In genomic region chr5:54991446-54991845, GRCh38 we compare ENCODE assay signal across 21 cellular contexts. TPM values are rescaled to one million over a fixed set of nuclear protein-coding genes. Genes with fewer than 3 reads are reported as not detected.
"Had no signal": no experiment of that assay in that cellular context is flagged by ENCODE, and none has a peak within 500 bp of the region (broad histone marks: within the 10 kb centered on the region; RNA-seq: fewer than 3 reads in every experiment).

No MANE protein-coding gene starts in this region.

- H3K9me3 Mint-ChIP-seq: activated naive CD4-positive, alpha-beta T cell treated with anti-CD3 and anti-CD28 coated beads for 36 hours; activated naive CD8-positive, alpha-beta T cell treated with anti-CD3 and anti-CD28 coated beads, Interleukin-2, amount 50 U/mL, for 24 hours; activated T-helper 2 cell treated with anti-CD3 and anti-CD28 coated beads, Interferon-gamma antibody, Interleukin-2, Interleukin-4, amounts not matched to agents 10 μg/mL and 5 μg/mL and 100 μg/mL, durations not matched to agents 14 hours and 24 hours and 36 hours; nephron had no signal

- H3K4me3 ChIP-seq: ascending aorta, lung, skin epidermis, transverse colon had no signal

- H3K27ac ChIP-seq: ascending aorta, skin epidermis, transverse colon had no signal

- ATAC-seq: activated naive CD8-positive, alpha-beta T cell treated with anti-CD3 and anti-CD28 coated beads, Interleukin-2, amount 50 U/mL, for 24 hours; left colon had no signal

- H3K4me3 Mint-ChIP-seq: activated naive CD4-positive, alpha-beta T cell treated with anti-CD3 and anti-CD28 coated beads for 36 hours; activated naive CD8-positive, alpha-beta T cell treated with anti-CD3 and anti-CD28 coated beads, Interleukin-2, amount 50 U/mL, for 24 hours; nephron had no signal

- H3K9me3 ChIP-seq: ascending aorta, transverse colon had no signal

- FAIRE-seq: bronchial epithelial cell, islet of Langerhans had no signal

- H3K36me3 ChIP-seq: ascending aorta, transverse colon had no signal

- H3K27ac Mint-ChIP-seq: activated naive CD4-positive, alpha-beta T cell treated with anti-CD3 and anti-CD28 coated beads for 36 hours; activated naive CD8-positive, alpha-beta T cell treated with anti-CD3 and anti-CD28 coated beads, Interleukin-2, amount 50 U/mL, for 24 hours; activated T-helper 2 cell treated with anti-CD3 and anti-CD28 coated beads, Interferon-gamma antibody, Interleukin-2, Interleukin-4, amounts not matched to agents 10 μg/mL and 5 μg/mL and 100 μg/mL, durations not matched to agents 14 hours and 24 hours and 36 hours; nephron had no signal

- H3K27me3 ChIP-seq: ascending aorta, transverse colon had no signal

- DNase-seq: activated naive CD4-positive, alpha-beta T cell treated with anti-CD3 and anti-CD28 coated beads for 36 hours; activated naive CD8-positive, alpha-beta T cell treated with anti-CD3 and anti-CD28 coated beads, Interleukin-2, amount 50 U/mL, for 24 hours; activated T-cell treated with anti-CD3 and anti-CD28 coated beads, Interleukin-2, amount 50 U/mL, for 1 hour; erythroblast; left colon; nucleus accumbens; stimulated activated CD4-positive, alpha-beta T cell treated with anti-CD3 and anti-CD28 coated beads, Interleukin-15, amount 100 ng/mL, for 24 hours; stimulated activated CD4-positive, alpha-beta T cell treated with anti-CD3 and anti-CD28 coated beads, Interleukin-4, amount 100 ng/mL, for 24 hours; stimulated activated naive CD4-positive, alpha-beta T cell treated with Interleukin-2 at 50 U/mL for 16 hours; substantia nigra; transverse colon had no signal

- H3K4me1 ChIP-seq: ascending aorta, transverse colon had no signal

RNA-seq across cellular contexts. Expression of gene ESM1, which starts 6.1 kb away (rescaled TPM):
- total RNA-seq: activated naive CD4-positive, alpha-beta T cell treated with anti-CD3 and anti-CD28 coated beads for 36 hours; ascending aorta; bronchial epithelial cell; chondrocyte; left colon; mononuclear cell; transverse colon had no signal

RNA-seq across cellular contexts. Expression of gene GZMK, which starts 32.6 kb away (rescaled TPM):
- total RNA-seq: activated naive CD4-positive, alpha-beta T cell treated with anti-CD3 and anti-CD28 coated beads for 36 hours; ascending aorta; bronchial epithelial cell; chondrocyte; dermis microvascular lymphatic vessel endothelial cell had no signal
